In genomic region chr5:83177803-83178202, GRCh38 we compare ENCODE assay signal across 34 cellular contexts.
"Had no signal": no experiment of that assay in that cellular context is flagged by ENCODE, and none has a peak within 500 bp of the region (broad histone marks: within the 10 kb centered on the region; RNA-seq: fewer than 3 reads in every experiment).

No MANE protein-coding gene starts in this region.

- H3K36me3 ChIP-seq: ascending aorta, breast epithelium, MG63, SJCRH30 had no signal

- H3K9me3 ChIP-seq: ascending aorta, breast epithelium, MG63, SJCRH30 had no signal

- H3K4me3 ChIP-seq: ascending aorta, breast epithelium, MG63, SJCRH30 had no signal

- H3K27me3 ChIP-seq: ascending aorta, breast epithelium, MG63, SJCRH30 had no signal

- DNase-seq: activated CD4-positive, alpha-beta T cell treated with anti-CD3 and anti-CD28 coated beads, Interleukin-2, amount 10 ng/mL, durations not matched to agents 24 days and 14 days; activated CD4-positive, alpha-beta T cell treated with anti-CD3 and anti-CD28 coated beads, Interleukin-2, amount 50 U/mL, for 4 hours; activated CD4-positive, CD25-positive, alpha-beta regulatory T cell; activated CD8-positive, alpha-beta T cell treated with anti-CD3 and anti-CD28 coated beads for 36 hours; activated effector memory CD4-positive, alpha-beta T cell treated with anti-CD3 and anti-CD28 coated beads, Interleukin-2, amount 50 U/mL, for 16 hours; activated naive CD4-positive, alpha-beta T cell; activated naive CD4-positive, alpha-beta T cell treated with anti-CD3 and anti-CD28 coated beads, Interleukin-2, amount 50 U/mL, for 16 hours; activated naive CD8-positive, alpha-beta T cell treated with anti-CD3 and anti-CD28 coated beads for 36 hours; activated T-cell treated with anti-CD3 and anti-CD28 coated beads, Interleukin-2, amount 50 U/mL, for 1 hour; activated T-cell treated with anti-CD3 and anti-CD28 coated beads, Interleukin-2, amount 50 U/mL, for 72 hours; amygdala; caudate nucleus; cerebellar nuclear complex; Kasumi-1; KG1; MG63; NCI-H1105 treated with DMSO at 0.1 percent for 48 hours; NCI-H1436; NCI-H1694 treated with DMSO at 0.1 percent for 48 hours; NCI-H2029; NCI-H345; NCI-H526; NCI-H748 treated with DMSO at 0.1 percent for 48 hours; SHP77; SJCRH30; SW 1271; T-helper 1 cell; T-helper 2 cell; T-helper 9 cell had no signal

- H3K27ac ChIP-seq: ascending aorta, breast epithelium, SJCRH30, VCaP had no signal

- ATAC-seq: activated CD8-positive, alpha-beta T cell treated with anti-CD3 and anti-CD28 coated beads for 36 hours; activated T-cell treated with anti-CD3 and anti-CD28 coated beads, Interleukin-2, amount 50 U/mL, for 72 hours; activated T-helper 17 cell treated with anti-CD3 and anti-CD28 coated beads, Interleukin-2, amount 50 U/mL, for 72 hours; Panc1 had no signal

- H3K4me1 ChIP-seq: ascending aorta, breast epithelium had no signal
